Comparison of ENCODE assay signal across 19 cellular contexts in the genomic region with DNA sequence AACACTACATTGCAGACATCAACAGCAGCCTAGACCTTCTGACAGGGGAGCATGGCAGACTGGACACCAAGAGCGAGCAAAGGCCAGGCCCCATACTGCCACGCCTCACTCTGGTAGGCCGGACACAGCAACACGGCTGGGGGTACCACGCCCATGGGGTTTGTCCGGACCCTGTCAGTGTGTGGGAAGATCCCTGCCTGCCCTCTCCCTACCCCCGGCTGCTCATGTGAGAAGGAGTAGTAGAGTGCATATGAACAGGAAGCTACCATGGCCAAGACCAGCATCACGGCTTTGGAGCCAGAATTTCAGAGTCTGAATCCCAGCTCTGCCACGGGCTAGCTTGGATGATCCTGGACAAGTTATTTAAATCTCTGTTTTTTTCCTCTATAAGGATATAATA. TPM values are rescaled to one million over a fixed set of nuclear protein-coding genes. Genes with fewer than 3 reads are reported as not detected.
DNase-seq lines count a peak whose midpoint lies in the region; ATAC-seq and TF ChIP-seq lines count a peak whose summit lies in the region.
"Had no signal": no experiment of that assay in that cellular context is flagged by ENCODE, and none has a peak within 500 bp of the region (broad histone marks: within the 10 kb centered on the region; RNA-seq: fewer than 3 reads in every experiment).

No MANE protein-coding gene starts in this region.

- peak; percentile 39 for DNase-seq in Right ventricle myocardium superior
- DNase-seq in left ventricle myocardium superior: no peak
- peak; percentile 32 for DNase-seq in ecto neural progenitor cell (ENCODE audit: low spot score)
- peak; percentile 68 for DNase-seq in osteoblast (ENCODE audit: insufficient read length, low spot score, missing footprints)
- no peak for DNase-seq in nephron progenitor cell
- DNase-seq in stimulated activated CD4-positive, alpha-beta T cell treated with anti-CD3 and anti-CD28 coated beads, Interleukin-2, amount 100 ng/mL, for 48 hours: no peak
- no peak for DNase-seq in medulla oblongata (ENCODE audit: extremely low spot score)
- DNase-seq: Caco-2; CD4-positive, CD25-positive, alpha-beta regulatory T cell; DMS53; IMR-90; Kasumi-1; MM.1S; NCI-H1092 treated with DMSO at 0.1 percent for 48 hours; NCI-H1694; NCI-H2227 treated with DMSO at 0.1 percent for 48 hours; NCI-H524; PC-9 had no signal

- H3K79me2 ChIP-seq in osteoblast (ENCODE audit: insufficient read depth, low read length): no peaks in the 10 kb centered on the region

- no peak overlapping the region for H3K4me3 ChIP-seq in osteoblast (ENCODE audit: insufficient read depth, low read length)
- H3K4me3 ChIP-seq: PC-9 had no signal

- H2AFZ ChIP-seq in osteoblast (ENCODE audit: low read length): no peak overlapping the region
- H2AFZ ChIP-seq: PC-9 had no signal

- ATAC-seq in Right ventricle myocardium superior (ENCODE audit: poor library complexity): no peak
- ATAC-seq in left ventricle myocardium superior: no peak

- H3K9me3 ChIP-seq in osteoblast (ENCODE audit: low read depth, low read length): no peaks in the 10 kb centered on the region
- H3K9me3 ChIP-seq: Caco-2 had no signal

- H3K4me3 Mint-ChIP-seq in nephron progenitor cell: no peak overlapping the region
- H3K4me3 Mint-ChIP-seq: B cell; CD4-positive, CD25-positive, alpha-beta regulatory T cell had no signal

- no peaks in the 10 kb centered on the region for H3K36me3 Mint-ChIP-seq in nephron progenitor cell (ENCODE audit: low read depth)
- H3K36me3 Mint-ChIP-seq: CD4-positive, CD25-positive, alpha-beta regulatory T cell had no signal

- intact Hi-C loops in Right ventricle myocardium superior (cut with DNase I) (no loop called here), left ventricle myocardium superior (cut with micrococcal nuclease) (no loop called here)

- H3K4me2 ChIP-seq in osteoblast (ENCODE audit: insufficient read depth, low read length): no peak overlapping the region
- H3K4me2 ChIP-seq: PC-9 had no signal

- TF ChIP-seq CTCF in osteoblast (IDR thresholded peaks at IDR 0.05; ENCODE audit: extremely low read depth, low read depth, low read length) (no peak), nephron progenitor cell (IDR thresholded peaks at IDR 0.05) (no peak)

- no peaks in the 10 kb centered on the region for H4K20me1 ChIP-seq in osteoblast (ENCODE audit: insufficient read depth, low read length)

- H3K36me3 ChIP-seq in osteoblast (ENCODE audit: insufficient read depth, low read length): no peaks in the 10 kb centered on the region

- peaks cover 4% of the 10 kb centered on the region for H3K27me3 Mint-ChIP-seq in nephron progenitor cell (ENCODE audit: low read depth, poor library complexity)

- no peaks in the 10 kb centered on the region for H3K4me1 ChIP-seq in osteoblast (ENCODE audit: insufficient read depth, low read length)
- H3K4me1 ChIP-seq: Caco-2 had no signal

- no peaks in the 10 kb centered on the region for H3K9me3 Mint-ChIP-seq in nephron progenitor cell
- H3K9me3 Mint-ChIP-seq: CD4-positive, CD25-positive, alpha-beta regulatory T cell had no signal

- H3K27ac Mint-ChIP-seq in nephron progenitor cell: no peak overlapping the region
- H3K27ac Mint-ChIP-seq: B cell; CD4-positive, CD25-positive, alpha-beta regulatory T cell had no signal

- no peaks in the 10 kb centered on the region for H3K4me1 Mint-ChIP-seq in nephron progenitor cell
- H3K4me1 Mint-ChIP-seq: B cell; CD4-positive, CD25-positive, alpha-beta regulatory T cell had no signal

- no peak overlapping the region for H3K27ac ChIP-seq in osteoblast (ENCODE audit: low read depth, low read length)
- H3K27ac ChIP-seq: PC-9 had no signal

- H3K27me3 ChIP-seq in osteoblast (ENCODE audit: insufficient read depth, low read length): peaks cover 20% of the 10 kb centered on the region

RNA-seq across cellular contexts. Expression of a gene that starts 27.9 kb away (rescaled TPM):
- total RNA-seq in Right ventricle myocardium superior (21.5 TPM), left ventricle myocardium superior (16.6 TPM), osteoblast (under 0.01 TPM in 1 of 2 replicates, not detected in the other)
- total RNA-seq: B cell; CD4-positive, CD25-positive, alpha-beta regulatory T cell; IMR-90 had no signal

Comparison
In these comparisons a context has a peak if more than half of its experiments do, and no peak if none do; other contexts are left out.
1. DNase-seq: peak in Right ventricle myocardium superior (single experiment), ecto neural progenitor cell (single experiment) and osteoblast (single experiment); none in left ventricle myocardium superior (single experiment), nephron progenitor cell (single experiment), stimulated activated CD4-positive, alpha-beta T cell treated with anti-CD3 and anti-CD28 coated beads, Interleukin-2, amount 100 ng/mL, for 48 hours (0 of 2) and medulla oblongata (single experiment).
2. RNA of a gene that starts 27.9 kb away (total RNA-seq): 21.5 TPM in Right ventricle myocardium superior (single experiment) and 16.6 TPM in left ventricle myocardium superior (single experiment); under 0.01 TPM in osteoblast; every median in the first group is over 10 times any median in the second.